Comparison of ENCODE assay signal across 6 cellular contexts in the genomic region with DNA sequence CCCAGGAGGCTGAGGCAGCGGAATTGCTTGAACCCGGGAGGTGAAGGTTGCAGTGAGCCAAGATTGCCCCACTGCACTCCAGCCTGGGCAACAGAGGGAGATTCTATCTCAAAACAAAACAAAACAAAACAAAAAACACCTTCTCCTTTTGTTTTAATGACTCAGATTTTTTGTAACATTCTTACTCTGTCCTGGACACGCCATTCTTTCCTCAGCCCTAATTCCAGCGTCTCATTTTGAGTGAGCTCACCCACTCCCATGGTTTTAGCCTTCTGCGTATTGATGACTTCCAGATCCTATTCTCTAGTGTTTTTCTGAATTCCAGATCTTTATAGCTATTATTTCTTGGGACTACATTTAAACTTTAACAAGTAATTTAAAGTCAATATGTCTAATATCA.
"Had no signal": no experiment of that assay in that cellular context is flagged by ENCODE, and none has a peak within 500 bp of the region (broad histone marks: within the 10 kb centered on the region; RNA-seq: fewer than 3 reads in every experiment).

No MANE protein-coding gene starts in this region.

- H3K36me3 Mint-ChIP-seq: IgD-negative memory B cell had no signal

- ATAC-seq: HepG2, K562 had no signal

- H3K9me3 Mint-ChIP-seq: IgD-negative memory B cell had no signal

- DNase-seq: IMR-90, KBM-7 had no signal

- H3K27ac ChIP-seq: HL-60 had no signal

- H3K4me3 ChIP-seq: K562 had no signal
